In genomic region chr12:100222173-100222572, GRCh38 we compare ENCODE assay signal across 2 cellular contexts. TPM values are rescaled to one million over a fixed set of nuclear protein-coding genes. Genes with fewer than 3 reads are reported as not detected.
"Had no signal": no experiment of that assay in that cellular context is flagged by ENCODE, and none has a peak within 500 bp of the region (broad histone marks: within the 10 kb centered on the region; RNA-seq: fewer than 3 reads in every experiment).

No MANE protein-coding gene starts in this region.

RNA-seq across cellular contexts. Expression of gene DEPDC4, which starts 44.7 kb away (rescaled TPM):
- total RNA-seq: omental fat pad, thoracic aorta had no signal
